Comparison of ENCODE assay signal across 24 cellular contexts in the genomic region with DNA sequence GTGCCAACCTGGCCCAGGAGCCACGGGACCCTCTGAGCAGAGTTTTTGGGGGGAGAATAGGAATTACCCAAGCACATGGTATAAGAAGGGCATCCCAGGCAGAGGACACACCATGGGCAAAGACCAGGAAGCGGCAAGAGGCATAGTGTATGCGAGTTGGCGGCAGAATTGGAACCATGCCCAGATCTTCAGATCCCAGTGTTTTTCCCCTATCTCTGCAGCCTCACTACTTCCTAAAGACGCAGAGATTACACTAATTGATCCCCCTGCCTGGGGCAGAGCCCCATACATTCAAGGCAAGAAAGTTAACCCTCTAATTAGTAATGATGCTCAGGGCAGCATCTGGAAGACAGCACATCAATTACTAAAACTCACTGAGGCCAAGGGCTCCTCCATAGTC. TPM values are rescaled to one million over a fixed set of nuclear protein-coding genes. Genes with fewer than 3 reads are reported as not detected.
DNase-seq lines count a peak whose midpoint lies in the region; TF ChIP-seq lines count a peak whose summit lies in the region.
"Had no signal": no experiment of that assay in that cellular context is flagged by ENCODE, and none has a peak within 500 bp of the region (broad histone marks: within the 10 kb centered on the region; RNA-seq: fewer than 3 reads in every experiment).

No MANE protein-coding gene starts in this region.

- H3K4me3 ChIP-seq in Caco-2 (ENCODE audit: low read depth, low read length) (no peak overlapping the region), transverse colon (no peak overlapping the region)
- H3K4me3 ChIP-seq: BLaER1 treated with 17β-estradiol and CSF1 and Interleukin-3, amounts not matched to agents 10 nM and 100 nM; esophagus muscularis mucosa; GM23338; right atrium auricular region; tibial artery had no signal

- H3K36me3 Mint-ChIP-seq in Caco-2 (ENCODE audit: insufficient read depth, unreplicated experiment): no peaks in the 10 kb centered on the region
- H3K36me3 Mint-ChIP-seq: stimulated activated naive B cell treated with anti-CD40 and anti-IgM and Interleukin-4, amounts not matched to agents 10 μg/mL and 1 μg/mL and 100 μg/mL, for 72 hours had no signal

- POLR2A ChIA-PET in Caco-2 (lab: Charles Lee): no interaction called here

- no TSS peak for BruUV-seq in Caco-2 (replicated peaks; lab: Mats Ljungman, UMichigan)

- H3K9me3 ChIP-seq in Caco-2 (no peaks in the 10 kb centered on the region), transverse colon (no peaks in the 10 kb centered on the region)
- H3K9me3 ChIP-seq: BLaER1 treated with 17β-estradiol and CSF1 and Interleukin-3, amounts not matched to agents 10 nM and 100 nM; esophagus muscularis mucosa; neutrophil; right atrium auricular region; tibial artery had no signal

- no peak overlapping the region for H3K4me3 Mint-ChIP-seq in Caco-2 (ENCODE audit: unreplicated experiment)
- H3K4me3 Mint-ChIP-seq: activated CD4-positive, alpha-beta T cell treated with anti-CD3 and anti-CD28 coated beads, Interleukin-2, amount 10 ng/mL, durations not matched to agents 24 days and 14 days; GM23338; stimulated activated naive B cell treated with anti-CD40 and anti-IgM and Interleukin-4, amounts not matched to agents 10 μg/mL and 1 μg/mL and 100 μg/mL, for 72 hours had no signal

- intact Hi-C loops in Caco-2 (cut with micrococcal nuclease; ENCODE audit: unreplicated experiment): no loop called here
- intact Hi-C loops in transverse colon (cut with DNase I; ENCODE audit: low total_unique reads): no loop called here

- CTCF ChIA-PET in Caco-2 (lab: Charles Lee): no interaction called here

- no peak overlapping the region for H3K27ac Mint-ChIP-seq in Caco-2 (ENCODE audit: unreplicated experiment)
- H3K27ac Mint-ChIP-seq: activated CD4-positive, alpha-beta T cell treated with anti-CD3 and anti-CD28 coated beads, Interleukin-2, amount 10 ng/mL, durations not matched to agents 24 days and 14 days; GM23338; stimulated activated naive B cell treated with anti-CD40 and anti-IgM and Interleukin-4, amounts not matched to agents 10 μg/mL and 1 μg/mL and 100 μg/mL, for 72 hours had no signal

- 42% methylated on average over 5 of the region's 5 CpGs; no CpG with 5 or more reads in 1 of the 2 donors for WGBS in transverse colon (ENCODE audit: low coverage in 1 of 2), 2 donors

- H3K4me1 Mint-ChIP-seq in Caco-2 (ENCODE audit: low read depth, unreplicated experiment): no peaks in the 10 kb centered on the region
- H3K4me1 Mint-ChIP-seq: activated CD4-positive, alpha-beta T cell treated with anti-CD3 and anti-CD28 coated beads, Interleukin-2, amount 10 ng/mL, durations not matched to agents 24 days and 14 days; stimulated activated naive B cell treated with anti-CD40 and anti-IgM and Interleukin-4, amounts not matched to agents 10 μg/mL and 1 μg/mL and 100 μg/mL, for 72 hours had no signal

- H3K9me3 Mint-ChIP-seq in Caco-2 (ENCODE audit: unreplicated experiment): no peaks in the 10 kb centered on the region
- H3K9me3 Mint-ChIP-seq: activated CD4-positive, alpha-beta T cell treated with anti-CD3 and anti-CD28 coated beads, Interleukin-2, amount 10 ng/mL, durations not matched to agents 24 days and 14 days; GM23338; stimulated activated naive B cell treated with anti-CD40 and anti-IgM and Interleukin-4, amounts not matched to agents 10 μg/mL and 1 μg/mL and 100 μg/mL, for 72 hours had no signal

- TF ChIP-seq CTCF in Caco-2 (IDR thresholded peaks at IDR 0.05; ENCODE audit: insufficient read depth in 1 of 2, low read depth in 1 of 2, low read length in 1 of 2, severe bottlenecking in 1 of 2, unreplicated experiment in 1 of 2): no peak
- TF ChIP-seq CTCF in transverse colon (IDR thresholded peaks at IDR 0.05): no peak

- H3K27ac ChIP-seq in transverse colon: no peak overlapping the region
- H3K27ac ChIP-seq: BLaER1 treated with 17β-estradiol and CSF1 and Interleukin-3, amounts not matched to agents 10 nM and 100 nM; esophagus muscularis mucosa; neutrophil; right atrium auricular region; tibial artery had no signal

- H3K4me1 ChIP-seq in Caco-2 (no peaks in the 10 kb centered on the region), transverse colon (no peaks in the 10 kb centered on the region)
- H3K4me1 ChIP-seq: esophagus muscularis mucosa, right atrium auricular region, tibial artery had no signal

- H3K36me3 ChIP-seq in Caco-2 (ENCODE audit: control insufficient read depth, insufficient read depth, low read length) (no peaks in the 10 kb centered on the region), transverse colon (no peaks in the 10 kb centered on the region)
- H3K36me3 ChIP-seq: BLaER1 treated with 17β-estradiol and CSF1 and Interleukin-3, amounts not matched to agents 10 nM and 100 nM; esophagus muscularis mucosa; neutrophil; right atrium auricular region; tibial artery had no signal

- H3K27me3 ChIP-seq in Caco-2 (replicated peaks; ENCODE audit: control insufficient read depth, insufficient read depth, low read length) (no peaks in the 10 kb centered on the region), transverse colon (peaks cover 36% of the 10 kb centered on the region)
- H3K27me3 ChIP-seq: right atrium auricular region had no signal

- TF ChIP-seq POLR2A in transverse colon (IDR thresholded peaks at IDR 0.05): no peak

- peak; percentile 77 for DNase-seq in DMS79 treated with DMSO at 0.1 percent for 48 hours (lab: John Stamatoyannopoulos, UW)
- DNase-seq in DMS79 (lab: John Stamatoyannopoulos, UW): no peak
- peak; percentile 57 for DNase-seq in NCI-H1105 (lab: John Stamatoyannopoulos, UW)
- peak; percentile 37 for DNase-seq in NCI-H524 treated with DMSO at 0.1 percent for 48 hours (lab: John Stamatoyannopoulos, UW)
- DNase-seq in inferior parietal cortex (ENCODE audit: extremely low spot score): peak; percentile 34
- no peak for DNase-seq in Caco-2
- no peak for DNase-seq in transverse colon
- no peak for DNase-seq in NCI-H1930 (lab: John Stamatoyannopoulos, UW)
- DNase-seq: 8988T; activated CD4-positive, alpha-beta T cell treated with anti-CD3 and anti-CD28 coated beads, Interleukin-2, amount 10 ng/mL, durations not matched to agents 24 days and 14 days; MM.1S; NCI-H526; stimulated activated CD4-positive, alpha-beta T cell treated with anti-CD3 and anti-CD28 coated beads, Interleukin-15, amount 100 ng/mL, for 24 hours; stimulated activated naive B cell treated with anti-CD40 and anti-IgM and Interleukin-4, amounts not matched to agents 10 μg/mL and 1 μg/mL and 100 μg/mL, for 72 hours; tibial artery had no signal

- H3K27me3 Mint-ChIP-seq in Caco-2 (ENCODE audit: insufficient read depth, unreplicated experiment): peaks cover 15% of the 10 kb centered on the region

- no peak for TF ChIP-seq EP300 in transverse colon (IDR thresholded peaks at IDR 0.05; ENCODE audit: low read depth)

- in situ Hi-C loops in transverse colon (cut with MboI; ENCODE audit: low pct_ligation_motif_present in 1 of 4, low pct_unique_long_range_greater_than_20kb in 1 of 4, low sequenced_read_pairs in 3 of 4): no loop called here

RNA-seq across cellular contexts. Expression of gene SYT2, which starts 48.2 kb away (rescaled TPM):
- total RNA-seq in Caco-2 (2022): 0.07 and 0.09 TPM in 2 replicates
- under 1 TPM in 2 of 4 donors, not detected in 2; 0.16 to 0.40 TPM for total RNA-seq in transverse colon
- total RNA-seq: activated CD4-positive, alpha-beta T cell treated with anti-CD3 and anti-CD28 coated beads, Interleukin-2, amount 10 ng/mL, durations not matched to agents 24 days and 14 days; Daoy; glomerular endothelial cell; HepG2; left lobe of liver; right atrium auricular region had no signal

Comparison
In these comparisons a context has a peak if more than half of its experiments do, and no peak if none do; other contexts are left out.
1. DNase-seq: peak in DMS79 treated with DMSO at 0.1 percent for 48 hours (single experiment), NCI-H1105 (single experiment), NCI-H524 treated with DMSO at 0.1 percent for 48 hours (single experiment) and inferior parietal cortex (single experiment); none in DMS79 (single experiment), Caco-2 (0 of 2), transverse colon (single experiment) and NCI-H1930 (0 of 2).